ENCODE assay signal across 23 cellular contexts in genomic region chr6:135141182-135141581, GRCh38. TPM values are rescaled to one million over a fixed set of nuclear protein-coding genes. Genes with fewer than 3 reads are reported as not detected.
"Had no signal": no experiment of that assay in that cellular context is flagged by ENCODE, and none has a peak within 500 bp of the region (broad histone marks: within the 10 kb centered on the region; RNA-seq: fewer than 3 reads in every experiment).

No MANE protein-coding gene starts in this region.

- H3K9me3 Mint-ChIP-seq: natural killer cell; stimulated activated effector memory CD8-positive, alpha-beta T cell treated with anti-CD3 and anti-CD28 coated beads, Interleukin-12 subunit alpha, Interleukin-12 subunit beta, amount 100 ng/mL, for 72 hours; stimulated activated naive CD8-positive, alpha-beta T cell treated with anti-CD3 and anti-CD28 coated beads, Interleukin-15, Interleukin-2, amounts not matched to agents 100 ng/mL and 50 ng/mL, for 24 hours had no signal

- ATAC-seq: esophagus mucosa; gastroesophageal sphincter; left lobe of liver; natural killer cell; pancreas; right cardiac atrium; stimulated activated effector memory CD8-positive, alpha-beta T cell treated with anti-CD3 and anti-CD28 coated beads, Interleukin-12 subunit alpha, Interleukin-12 subunit beta, amount 100 ng/mL, for 72 hours had no signal

- H3K36me3 ChIP-seq: gastroesophageal sphincter, pancreas, tibial artery, upper lobe of left lung, uterus had no signal

- H3K36me3 Mint-ChIP-seq: natural killer cell had no signal

- H3K9me3 ChIP-seq: gastroesophageal sphincter, mucosa of descending colon, pancreas, tibial artery, upper lobe of left lung, uterus had no signal

- H3K4me2 ChIP-seq: smooth muscle cell had no signal

- H3K4me3 ChIP-seq: dorsolateral prefrontal cortex, gastroesophageal sphincter, mucosa of descending colon, pancreas, smooth muscle cell, tibial artery, upper lobe of left lung, uterus had no signal

- DNase-seq: cortex of kidney; dorsolateral prefrontal cortex; effector CD8-positive, alpha-beta T cell; foreskin fibroblast; glutamatergic neuron; islet precursor cell; mucosa of descending colon; natural killer cell; occipital lobe; pancreas; right cardiac atrium; stimulated activated CD4-positive, alpha-beta T cell treated with anti-CD3 and anti-CD28 coated beads, Interleukin-2, amount 100 ng/mL, for 48 hours; stimulated activated CD8-positive, alpha-beta memory T cell treated with anti-CD3 and anti-CD28 coated beads, Interleukin-4, amount 100 ng/mL, for 48 hours; tibial artery; upper lobe of left lung; uterus had no signal

- H3K27me3 ChIP-seq: gastroesophageal sphincter, pancreas, tibial artery, upper lobe of left lung, uterus had no signal

- H3K4me1 ChIP-seq: gastroesophageal sphincter, tibial artery, upper lobe of left lung, uterus had no signal

- H3K4me3 Mint-ChIP-seq: natural killer cell; stimulated activated effector memory CD8-positive, alpha-beta T cell treated with anti-CD3 and anti-CD28 coated beads, Interleukin-12 subunit alpha, Interleukin-12 subunit beta, amount 100 ng/mL, for 72 hours; stimulated activated naive CD8-positive, alpha-beta T cell treated with anti-CD3 and anti-CD28 coated beads, Interleukin-15, Interleukin-2, amounts not matched to agents 100 ng/mL and 50 ng/mL, for 24 hours had no signal

- H3K27me3 Mint-ChIP-seq: stimulated activated naive CD8-positive, alpha-beta T cell treated with anti-CD3 and anti-CD28 coated beads, Interleukin-15, Interleukin-2, amounts not matched to agents 100 ng/mL and 50 ng/mL, for 24 hours had no signal

- H3K27ac Mint-ChIP-seq: natural killer cell; progenitor cell of endocrine pancreas; stimulated activated effector memory CD8-positive, alpha-beta T cell treated with anti-CD3 and anti-CD28 coated beads, Interleukin-12 subunit alpha, Interleukin-12 subunit beta, amount 100 ng/mL, for 72 hours; stimulated activated naive CD8-positive, alpha-beta T cell treated with anti-CD3 and anti-CD28 coated beads, Interleukin-15, Interleukin-2, amounts not matched to agents 100 ng/mL and 50 ng/mL, for 24 hours had no signal

- H3K27ac ChIP-seq: dorsolateral prefrontal cortex, gastroesophageal sphincter, pancreas, tibial artery, upper lobe of left lung, uterus had no signal

RNA-seq across cellular contexts. Expression of gene MYB, which starts 39.9 kb away (rescaled TPM):
- polyA plus RNA-seq: right cardiac atrium had no signal
